12 cellular contexts compared by ENCODE assay signal in genomic region chr15:31342781-31343626, GRCh38. TPM values are rescaled to one million over a fixed set of nuclear protein-coding genes. Genes with fewer than 3 reads are reported as not detected.
DNase-seq lines count a peak whose midpoint lies in the region; ATAC-seq and TF ChIP-seq lines count a peak whose summit lies in the region.
"Had no signal": no experiment of that assay in that cellular context is flagged by ENCODE, and none has a peak within 500 bp of the region (broad histone marks: within the 10 kb centered on the region; RNA-seq: fewer than 3 reads in every experiment).

No MANE protein-coding gene starts in this region.

- no peaks in the 10 kb centered on the region for H3K27me3 Mint-ChIP-seq in activated CD4-positive, alpha-beta T cell treated with anti-CD3 and anti-CD28 coated beads for 36 hours
- H3K27me3 Mint-ChIP-seq in activated B cell treated with CpG ODN at 0.5 μM for 24 hours (no peaks in the 10 kb centered on the region), glutamatergic neuron (ENCODE audit: unreplicated experiment) (peaks cover 9% of the 10 kb centered on the region)
- no peaks in the 10 kb centered on the region for H3K27me3 Mint-ChIP-seq in stimulated activated memory B cell treated with anti-CD40 and anti-IgM and Interleukin-4, amounts not matched to agents 10 μg/mL and 1 μg/mL and 100 μg/mL, for 72 hours

- H3K27ac ChIP-seq in caudate nucleus (ENCODE audit: low read depth, low read length), result no peak overlapping the region

- intact Hi-C loops in activated CD4-positive, alpha-beta T cell treated with anti-CD3 and anti-CD28 coated beads for 36 hours (cut with DNase I, micrococcal nuclease), result no loop called here
- intact Hi-C loops in activated B cell treated with CpG ODN at 0.5 μM for 24 hours (cut with micrococcal nuclease), result no loop called here

- peaks cover 23% of the 10 kb centered on the region for H3K36me3 Mint-ChIP-seq in activated CD4-positive, alpha-beta T cell treated with anti-CD3 and anti-CD28 coated beads for 36 hours (ENCODE audit: low read depth)
- H3K36me3 Mint-ChIP-seq in activated B cell treated with CpG ODN at 0.5 μM for 24 hours (ENCODE audit: low read depth), result peaks cover 29% of the 10 kb centered on the region
- no peaks in the 10 kb centered on the region for H3K36me3 Mint-ChIP-seq in glutamatergic neuron (ENCODE audit: unreplicated experiment)
- peaks cover 23% of the 10 kb centered on the region for H3K36me3 Mint-ChIP-seq in stimulated activated memory B cell treated with anti-CD40 and anti-IgM and Interleukin-4, amounts not matched to agents 10 μg/mL and 1 μg/mL and 100 μg/mL, for 72 hours

- CTCF ChIA-PET in activated CD4-positive, alpha-beta T cell treated with anti-CD3 and anti-CD28 coated beads for 36 hours (lab: Charles Lee), result interaction anchor here (0.6 to 3.3 kb wide), 10 partner anchors 11 to 146 kb away, joined by 3 to 13 read pairs (median 4); no protein-coding TSS in a partner anchor
- CTCF ChIA-PET in activated B cell treated with CpG ODN at 0.5 μM for 24 hours (lab: Charles Lee), result interaction anchor here (0.6 to 1.2 kb wide), 2 partner anchors 10 to 14 kb away, joined by 3 read pairs; no protein-coding TSS in a partner anchor

- peak overlapping the region; percentile 68 for H3K4me3 Mint-ChIP-seq in activated CD4-positive, alpha-beta T cell treated with anti-CD3 and anti-CD28 coated beads for 36 hours
- H3K4me3 Mint-ChIP-seq in activated B cell treated with CpG ODN at 0.5 μM for 24 hours (peak overlapping the region; percentile 32), glutamatergic neuron (ENCODE audit: unreplicated experiment) (peak overlapping the region; percentile 49)
- peak overlapping the region; percentile 47 for H3K4me3 Mint-ChIP-seq in stimulated activated memory B cell treated with anti-CD40 and anti-IgM and Interleukin-4, amounts not matched to agents 10 μg/mL and 1 μg/mL and 100 μg/mL, for 72 hours
- H3K4me3 Mint-ChIP-seq: nephron progenitor cell had no signal

- H3K9me3 Mint-ChIP-seq in activated CD4-positive, alpha-beta T cell treated with anti-CD3 and anti-CD28 coated beads for 36 hours (ENCODE audit: low read depth), result no peaks in the 10 kb centered on the region
- H3K9me3 Mint-ChIP-seq in activated B cell treated with CpG ODN at 0.5 μM for 24 hours (no peaks in the 10 kb centered on the region), glutamatergic neuron (ENCODE audit: unreplicated experiment) (peaks cover 15% of the 10 kb centered on the region)
- no peaks in the 10 kb centered on the region for H3K9me3 Mint-ChIP-seq in stimulated activated memory B cell treated with anti-CD40 and anti-IgM and Interleukin-4, amounts not matched to agents 10 μg/mL and 1 μg/mL and 100 μg/mL, for 72 hours
- H3K9me3 Mint-ChIP-seq: nephron progenitor cell had no signal

- no peak for ATAC-seq in activated CD4-positive, alpha-beta T cell treated with anti-CD3 and anti-CD28 coated beads for 36 hours
- ATAC-seq in activated B cell treated with CpG ODN at 0.5 μM for 24 hours (ENCODE audit: low read depth), result no peak
- no peak for ATAC-seq in stimulated activated memory B cell treated with anti-CD40 and anti-IgM and Interleukin-4, amounts not matched to agents 10 μg/mL and 1 μg/mL and 100 μg/mL, for 72 hours

- peak overlapping the region; percentile 97 for H3K27ac Mint-ChIP-seq in activated CD4-positive, alpha-beta T cell treated with anti-CD3 and anti-CD28 coated beads for 36 hours
- H3K27ac Mint-ChIP-seq in activated B cell treated with CpG ODN at 0.5 μM for 24 hours (peak overlapping the region; percentile 72), glutamatergic neuron (ENCODE audit: unreplicated experiment) (no peak overlapping the region)
- peak overlapping the region; percentile 95 for H3K27ac Mint-ChIP-seq in stimulated activated memory B cell treated with anti-CD40 and anti-IgM and Interleukin-4, amounts not matched to agents 10 μg/mL and 1 μg/mL and 100 μg/mL, for 72 hours
- H3K27ac Mint-ChIP-seq: nephron progenitor cell had no signal

- TF ChIP-seq CTCF in activated B cell treated with CpG ODN at 0.5 μM for 24 hours (IDR thresholded peaks at IDR 0.05), result no peak
- no peak for TF ChIP-seq CTCF in glutamatergic neuron (IDR thresholded peaks at IDR 0.05; ENCODE audit: partially characterized antibody, unreplicated experiment)

- POLR2A ChIA-PET in activated CD4-positive, alpha-beta T cell treated with anti-CD3 and anti-CD28 coated beads for 36 hours (lab: Charles Lee), result interaction anchor here (0.8 to 1.9 kb wide), 4 partner anchors 10 to 92 kb away, joined by 3 to 6 read pairs (median 4); no protein-coding TSS in a partner anchor
- POLR2A ChIA-PET in activated B cell treated with CpG ODN at 0.5 μM for 24 hours (lab: Charles Lee), result interaction anchor here (0.8 to 8.4 kb wide), 4 partner anchors 9 to 80 kb away, joined by 3 to 94 read pairs (median 3); partner anchors contain the start of gene KLF13

- H3K4me1 Mint-ChIP-seq in activated CD4-positive, alpha-beta T cell treated with anti-CD3 and anti-CD28 coated beads for 36 hours, result peaks cover 97% of the 10 kb centered on the region
- H3K4me1 Mint-ChIP-seq in activated B cell treated with CpG ODN at 0.5 μM for 24 hours (peaks cover 100% of the 10 kb centered on the region), glutamatergic neuron (ENCODE audit: low read depth, unreplicated experiment) (peaks cover 53% of the 10 kb centered on the region)
- H3K4me1 Mint-ChIP-seq in stimulated activated memory B cell treated with anti-CD40 and anti-IgM and Interleukin-4, amounts not matched to agents 10 μg/mL and 1 μg/mL and 100 μg/mL, for 72 hours, result peaks cover 100% of the 10 kb centered on the region

- peak; percentile 61 for DNase-seq in activated CD4-positive, alpha-beta T cell treated with anti-CD3 and anti-CD28 coated beads for 36 hours
- no peak for DNase-seq in activated CD4-positive, alpha-beta T cell treated with anti-CD3 and anti-CD28 coated beads, Interleukin-2, amount 50 U/mL, for 4 hours
- no peak for DNase-seq in activated B cell treated with CpG ODN at 0.5 μM for 24 hours
- DNase-seq in glutamatergic neuron, result no peak
- no peak for DNase-seq in ureter (ENCODE audit: low spot score)
- no peak for DNase-seq in NCI-H2081 (lab: John Stamatoyannopoulos, UW)
- DNase-seq in caudate nucleus (lab: John Stamatoyannopoulos, UW), result no peak
- DNase-seq: foreskin melanocyte, NCI-H748 treated with DMSO at 0.1 percent for 48 hours, nephron progenitor cell, T1000 had no signal

RNA-seq across cellular contexts. Expression of gene KLF13, which starts 16.4 kb away (rescaled TPM):
- 100 to 1,000 TPM; 147 to 212 TPM for total RNA-seq in activated CD4-positive, alpha-beta T cell treated with anti-CD3 and anti-CD28 coated beads for 36 hours
- 177 and 178 TPM in 2 replicates for total RNA-seq in activated B cell treated with CpG ODN at 0.5 μM for 24 hours
- 141 TPM for total RNA-seq in glutamatergic neuron (ENCODE audit: unreplicated experiment)
- 77.5 TPM for total RNA-seq in ureter
